1 cellular context compared by ENCODE assay signal in genomic region chr9:34546834-34547827, GRCh38.
A peak's percentile ranks its signal among the peaks of the same experiment; 100 is the strongest.
TF ChIP-seq lines count a peak whose summit lies in the region.

No MANE protein-coding gene starts in this region.

TF ChIP-seq in HepG2, 621 proteins besides CTCF, POLR2A, EP300 and RAD21 (continued from another document):
- TF ChIP-seq DRAP1 (CRISPR knock-in tag; IDR thresholded peaks at IDR 0.05) (no peak), HNF4G (IDR thresholded peaks at IDR 0.05; ENCODE audit: borderline replicate concordance, low read depth, low read length) (no peak), HNF4G (CRISPR knock-in tag; IDR thresholded peaks at IDR 0.05; ENCODE audit: borderline replicate concordance, low read depth) (no peak), ZBTB2 (CRISPR knock-in tag; IDR thresholded peaks at IDR 0.05; ENCODE audit: low read depth) (no peak), BHLHE40 (IDR thresholded peaks at IDR 0.05; ENCODE audit: low read length) (peak; percentile 92), ZNF503 (CRISPR knock-in tag; IDR thresholded peaks at IDR 0.05) (no peak), ZNF225 (CRISPR knock-in tag; IDR thresholded peaks at IDR 0.05) (no peak), XRCC5 (optimal IDR thresholded peaks at IDR 0.05; ENCODE audit: low read length) (peak; percentile 46), CHD2 (IDR thresholded peaks at IDR 0.05; ENCODE audit: low read depth, low read length) (no peak), GTF2F1 (IDR thresholded peaks at IDR 0.05; ENCODE audit: low read length) (no peak), U2AF1 (optimal IDR thresholded peaks at IDR 0.05; ENCODE audit: low read depth, low read length) (no peak), GFI1 (CRISPR knock-in tag; IDR thresholded peaks at IDR 0.05; ENCODE audit: borderline replicate concordance) (no peak), KLF16 (CRISPR knock-in tag; IDR thresholded peaks at IDR 0.05) (no peak), KDM2A (CRISPR knock-in tag; IDR thresholded peaks at IDR 0.05; ENCODE audit: borderline replicate concordance, low read depth) (no peak), ZNF552 (CRISPR knock-in tag; IDR thresholded peaks at IDR 0.05; ENCODE audit: borderline replicate concordance) (no peak)
